In genomic region chr6:87829622-87830121, GRCh38 we compare ENCODE assay signal across 1 cellular context.
TF ChIP-seq lines count a peak whose summit lies in the region.

No MANE protein-coding gene starts in this region.

TF ChIP-seq in K562, 482 proteins besides CTCF, POLR2A, EP300 and RAD21 (continued from another document):
- TF ChIP-seq MLLT1 (IDR thresholded peaks at IDR 0.05) (no peak), ZBTB26 (CRISPR knock-in tag; IDR thresholded peaks at IDR 0.05) (peak; percentile 54; the same call in 1 of the 2 replicates), TCF15 (CRISPR knock-in tag; IDR thresholded peaks at IDR 0.05) (no peak)
